Comparison of ENCODE assay signal across 17 cellular contexts in genomic region chr7:85833071-85833470, GRCh38.
"Had no signal": no experiment of that assay in that cellular context is flagged by ENCODE, and none has a peak within 500 bp of the region (broad histone marks: within the 10 kb centered on the region; RNA-seq: fewer than 3 reads in every experiment).

No MANE protein-coding gene starts in this region.

- H3K27ac ChIP-seq: breast epithelium, dorsolateral prefrontal cortex, neutrophil, skin epidermis, tibial artery, vagina had no signal

- DNase-seq: activated CD4-positive, alpha-beta T cell treated with anti-CD3 and anti-CD28 coated beads, Interleukin-2, amount 50 U/mL, for 1 hour; activated naive CD4-positive, alpha-beta T cell treated with anti-CD3 and anti-CD28 coated beads, Interleukin-2, amount 50 U/mL, for 16 hours; activated T-cell treated with anti-CD3 and anti-CD28 coated beads for 4 hours; amniotic stem cell; dorsolateral prefrontal cortex; immature natural killer cell; left cardiac atrium; naive thymus-derived CD8-positive, alpha-beta T cell; posterior cingulate gyrus; tibial artery had no signal

- H3K36me3 ChIP-seq: breast epithelium, neutrophil, tibial artery, vagina had no signal

- H3K9me3 ChIP-seq: breast epithelium, neutrophil, tibial artery, vagina had no signal

- H3K4me1 ChIP-seq: breast epithelium, tibial artery, vagina had no signal

- H3K4me3 ChIP-seq: breast epithelium, dorsolateral prefrontal cortex, lung, skin epidermis, tibial artery, vagina had no signal

- ATAC-seq: activated T-helper 17 cell treated with anti-CD3 and anti-CD28 coated beads, Interleukin-2, amount 50 U/mL, for 72 hours; esophagus mucosa; left cardiac atrium; naive thymus-derived CD8-positive, alpha-beta T cell had no signal

- H3K27me3 ChIP-seq: breast epithelium, dorsolateral prefrontal cortex, neutrophil, tibial artery, vagina had no signal
